9 cellular contexts compared by ENCODE assay signal in genomic region chr19:8831832-8832131, GRCh38. TPM values are rescaled to one million over a fixed set of nuclear protein-coding genes. Genes with fewer than 3 reads are reported as not detected.
DNase-seq lines count a peak whose midpoint lies in the region; ATAC-seq, FAIRE-seq and TF ChIP-seq lines count a peak whose summit lies in the region.
"Had no signal": no experiment of that assay in that cellular context is flagged by ENCODE, and none has a peak within 500 bp of the region (broad histone marks: within the 10 kb centered on the region; RNA-seq: fewer than 3 reads in every experiment).

No MANE protein-coding gene starts in this region.

- TF ChIP-seq EP300 in K562 (IDR thresholded peaks at IDR 0.05; ENCODE audit: low read length) = no peak

- no peaks in the 10 kb centered on the region for H4K20me1 ChIP-seq in K562 (replicated peaks; ENCODE audit: control insufficient read depth, insufficient read depth, low read length)

- TF ChIP-seq POLR2A in K562 (conservative IDR thresholded peaks at IDR 0.05) = no peak

- peak in 1 of 2 experiments; percentile 14; a peak in 1 of 4 replicates for TF ChIP-seq RAD21 in K562 (CRISPR knock-in tag; conservative IDR thresholded peaks at IDR 0.05 in 1 of 2, IDR thresholded peaks at IDR 0.05 in 1 of 2)

- 0% methylated on average over 13 of the region's 16 CpGs for WGBS in K562 (ENCODE audit: insufficient coverage, low coverage, missing lambda C conversion rate)
- WGBS in lung, 2 donors = 1 to 2% methylated on average over 16 of the region's 16 CpGs
- 1% methylated on average over 16 of the region's 16 CpGs for WGBS in aorta, 2 donors

- no peaks in the 10 kb centered on the region for H3K9me1 ChIP-seq in K562 (ENCODE audit: control insufficient read depth, insufficient read depth, low read length)

- in situ Hi-C loops in K562 (cut with MboI) = no loop called here

- TF ChIP-seq CTCF in AG04450 (IDR thresholded peaks at IDR 0.05; ENCODE audit: low read depth, low read length) (no peak), K562 (IDR thresholded peaks at IDR 0.05 in 2 of 3, conservative IDR thresholded peaks at IDR 0.05 in 1 of 3; ENCODE audit: insufficient read depth in 2 of 3, low read depth in 1 of 3, low read length in 3 of 3) (no peak), lung (IDR thresholded peaks at IDR 0.05; ENCODE audit: control extremely low read depth, extremely low read depth) (no peak), D721Med (IDR thresholded peaks at IDR 0.05; ENCODE audit: insufficient read depth, missing control alignments) (no peak)

- DNase-seq in AG04450 (ENCODE audit: low read depth, low spot score) = no peak
- DNase-seq in K562 (ENCODE audit: extremely low read depth in 1 of 4, low spot score in 3 of 4) = no peak
- DNase-seq in lung (ENCODE audit: low spot score) = no peak
- no peak for DNase-seq in aorta
- DNase-seq in GDM1 (lab: John Stamatoyannopoulos, UW) = no peak
- no peak for DNase-seq in D721Med (ENCODE audit: insufficient read length, low spot score)

- no TSS peak for BruUV-seq in K562 (replicated peaks; lab: Mats Ljungman, UMichigan)

- peak overlapping the region; percentile 77 for H3K4me3 ChIP-seq in AG04450 (ENCODE audit: low read depth, low read length)
- peak overlapping the region; percentile 66 for H3K4me3 ChIP-seq in K562
- peak overlapping the region; percentile 98 for H3K4me3 ChIP-seq in lung
- H3K4me3 ChIP-seq in aorta (ENCODE audit: low read length in 2 of 2) = peak overlapping the region; percentile 39 to 62

- H3K27ac ChIP-seq in AG04450 (ENCODE audit: low read depth, low read length) (peak overlapping the region; percentile 68), K562 (ENCODE audit: extremely low read depth, low read depth, low read length) (peak overlapping the region; percentile 97), lung (ENCODE audit: low read depth in 1 of 2, low read length in 1 of 2) (peak overlapping the region; percentile 93 to 99), aorta (ENCODE audit: low read depth in 1 of 2, low read length in 2 of 2) (peak overlapping the region in 1 of 2 donors; percentile 58)

- no peak for FAIRE-seq in K562 (lab: Jason Lieb, UNC)
- FAIRE-seq in D721Med (lab: Jason Lieb, UNC) = no peak

- H3K9me3 ChIP-seq in AG04450 (ENCODE audit: control insufficient read depth, insufficient read depth, low read length) (peaks cover 5% of the 10 kb centered on the region; the same call in 1 of the 2 replicates), K562 (replicated peaks; ENCODE audit: control insufficient read depth, insufficient read depth, low read depth, low read length) (no peaks in the 10 kb centered on the region), lung (ENCODE audit: control insufficient read depth in 2 of 2, insufficient read depth in 1 of 2, low read length in 1 of 2) (no peaks in the 10 kb centered on the region), aorta (ENCODE audit: control insufficient read depth, low read length) (no peaks in the 10 kb centered on the region)

- peak overlapping the region; percentile 88 to 98 for H3K9ac ChIP-seq in K562 (ENCODE audit: insufficient read depth in 1 of 2, low read depth in 2 of 2, low read length in 2 of 2)

- H3K79me2 ChIP-seq in K562 (ENCODE audit: control insufficient read depth, insufficient read depth, low read length) = no peaks in the 10 kb centered on the region

- ATAC-seq in GM18873 (IDR thresholded peaks at IDR 0.05; ENCODE audit: low FRiP score, unreplicated experiment) (peak; percentile 7), HG03575 (IDR thresholded peaks at IDR 0.05; ENCODE audit: extremely low read depth, insufficient number of reproducible peaks, low FRiP score, unreplicated experiment) (peak; percentile 5), K562 (peak; percentile 34), lung (ENCODE audit: insufficient read depth, low FRiP score) (peak; percentile 1), aorta (ENCODE audit: low FRiP score) (no peak)

- peak overlapping the region; percentile 75 for H3K4me2 ChIP-seq in K562 (ENCODE audit: insufficient read depth, low read length)

- H2AFZ ChIP-seq in K562 (ENCODE audit: low read depth, low read length) = peak overlapping the region; percentile 98

- H3K36me3 ChIP-seq in K562 (ENCODE audit: control insufficient read depth, insufficient read depth, low read length) (peaks cover 17% of the 10 kb centered on the region; the same call in 2 of the 3 replicates), lung (ENCODE audit: control insufficient read depth in 2 of 2, insufficient read depth in 2 of 2, low read length in 2 of 2) (peaks cover 0 to 4% of the 10 kb centered on the region in 2 donors), aorta (ENCODE audit: control insufficient read depth in 1 of 2, insufficient read depth in 2 of 2, low read length in 1 of 2) (peaks cover 0 to 2% of the 10 kb centered on the region in 2 donors)

- H3K27me3 ChIP-seq in AG04450 (ENCODE audit: control insufficient read depth, insufficient read depth, low read length) = no peaks in the 10 kb centered on the region
- H3K27me3 ChIP-seq in K562 (ENCODE audit: control insufficient read depth in 2 of 2, insufficient read depth in 2 of 2, low read length in 2 of 2) = no peaks in the 10 kb centered on the region
- no peaks in the 10 kb centered on the region for H3K27me3 ChIP-seq in lung (ENCODE audit: control insufficient read depth, insufficient read depth)
- no peaks in the 10 kb centered on the region for H3K27me3 ChIP-seq in aorta (ENCODE audit: control insufficient read depth in 1 of 2, insufficient read depth in 2 of 2, low read length in 1 of 2)

- intact Hi-C loops in K562 (cut with micrococcal nuclease) (no loop called here), aorta (cut with DNase I) (loop anchor here in 1 of 2 donors (5.0 kb wide), 1 partner anchor 311 kb away; the partner anchor contains the start of gene ZNF317)

- CTCF ChIA-PET in AG04450 (lab: Charles Lee) = interaction anchor here (1.2 to 1.4 kb wide), 2 partner anchors 15 to 190 kb away, joined by 4 read pairs; no protein-coding TSS in a partner anchor
- CTCF ChIA-PET in K562 (lab: Yijun Ruan, JAX; ENCODE audit: low intra/inter-chr PET ratio) = no interaction called here

- POLR2A ChIA-PET in AG04450 (lab: Yijun Ruan, JAX) = interaction anchor here (1.6 kb wide), 1 partner anchor 492 kb away, joined by 5 read pairs; no protein-coding TSS in a partner anchor
- POLR2A ChIA-PET in K562 (lab: Yijun Ruan, JAX) = interaction anchor here (0.6 to 1.1 kb wide), 3 partner anchors 10 to 1286 kb away, joined by 4 to 5 read pairs (median 4); no protein-coding TSS in a partner anchor

- H3K4me1 ChIP-seq in K562 (replicated peaks in 1 of 2; ENCODE audit: control insufficient read depth in 2 of 2, insufficient read depth in 2 of 2, low read length in 2 of 2) = peaks cover 10% of the 10 kb centered on the region in 2 experiments; a peak in 3 of 5 replicates
- H3K4me1 ChIP-seq in lung (ENCODE audit: control insufficient read depth in 2 of 2, insufficient read depth in 2 of 2, low read length in 2 of 2) = peaks cover 2 to 4% of the 10 kb centered on the region in 2 donors
- no peaks in the 10 kb centered on the region for H3K4me1 ChIP-seq in aorta (ENCODE audit: control insufficient read depth in 1 of 2, insufficient read depth in 2 of 2, low read length in 2 of 2)

TF ChIP-seq in K562, 482 proteins besides CTCF, POLR2A, EP300 and RAD21 (continues in another document):
- TF ChIP-seq ERF (CRISPR knock-in tag; IDR thresholded peaks at IDR 0.05) (peak; percentile 57; the same call in 1 of the 2 replicates), ASH1L (IDR thresholded peaks at IDR 0.05; ENCODE audit: borderline replicate concordance, low read depth, partially characterized antibody) (no peak)

RNA-seq across cellular contexts. Expression of gene ZNF558, which starts 0.3 kb away (rescaled TPM):
- 23.6 and 27.9 TPM in 2 replicates for polyA plus RNA-seq in AG04450 (2011; rRNA removed)
- polyA minus RNA-seq in AG04450 (2011; rRNA and poly(A)+ RNA removed) = 37.2 and 46.5 TPM in 2 replicates
- 67.2 and 73.0 TPM in 2 replicates for total RNA-seq in K562 (2011; cell fraction: chromatin; rRNA removed; ENCODE audit: low replicate concordance)
- 48.5 and 58.3 TPM in 2 replicates for total RNA-seq in K562 (2011; cell fraction: nucleolus; rRNA removed)
- total RNA-seq in K562 (2011; cell fraction: nucleoplasm; rRNA removed) = 50.6 and 56.5 TPM in 2 replicates
- 17.1 and 20.0 TPM in 2 replicates for total RNA-seq in K562 (2014; rRNA removed)
- 21.4 and 22.9 TPM in 2 replicates for total RNA-seq in K562 (2014; rRNA removed; fragmentation: Illumina TruSeq; extraction: Trizol)
- total RNA-seq in K562 (2015; rRNA removed; fragmentation: Illumina TruSeq; extraction: Trizol) = 16.7 and 17.6 TPM in 2 replicates
- 22.9 and 24.0 TPM in 2 replicates for total RNA-seq in K562 (2021)
- polyA plus RNA-seq in K562 (2011; rRNA removed) = 41.8 and 47.6 TPM in 2 replicates
- polyA plus RNA-seq in K562 (2011; cell fraction: cytosol; rRNA removed) = 19.0 and 19.7 TPM in 2 replicates
- 121 and 135 TPM in 2 replicates for polyA plus RNA-seq in K562 (2011; cell fraction: nucleus; rRNA removed)
- polyA plus RNA-seq in K562 (2012) = 13.5 and 26.1 TPM in 2 replicates
- polyA plus RNA-seq in K562 (2014; fragmentation: Illumina TruSeq; extraction: Trizol) = 21.2 and 21.8 TPM in 2 replicates
- polyA plus RNA-seq in K562 (2014; fragmentation: Nextera tagmentation; extraction: Ambion mirVana) = 1 to 10 TPM; 5.4 to 5.5 TPM
- 20.3 and 21.2 TPM in 2 replicates for polyA plus RNA-seq in K562 (2014; rRNA removed)
- polyA minus RNA-seq in K562 (2011; rRNA and poly(A)+ RNA removed) = 33.3 and 42.2 TPM in 2 replicates
- 23.2 and 25.2 TPM in 2 replicates for polyA minus RNA-seq in K562 (2011; cell fraction: cytosol; rRNA and poly(A)+ RNA removed)
- polyA minus RNA-seq in K562 (2011; cell fraction: nucleus; rRNA and poly(A)+ RNA removed) = 57.2 and 68.4 TPM in 2 replicates
- total RNA-seq in lung = 10 to 100 TPM; 21.9 to 32.7 TPM
- polyA plus RNA-seq in lung = 10 to 100 TPM; 11.3 to 14.4 TPM
- total RNA-seq in aorta = 10 to 100 TPM; 24.1 to 32.7 TPM
- 10 to 100 TPM in 1 of 2 donors, 1 to 10 TPM in 1; 6.3 to 21.4 TPM for polyA plus RNA-seq in aorta

RNA-seq across cellular contexts. Expression of gene MBD3L1, which starts 0.4 kb away (rescaled TPM):
- polyA plus RNA-seq in AG04450 (2011; rRNA removed) (not detected in 2 replicates), K562 (2011; rRNA removed) (not detected in 2 replicates), K562 (2014; fragmentation: Illumina TruSeq; extraction: Trizol) (not detected in 2 replicates), K562 (2014; fragmentation: Nextera tagmentation; extraction: Ambion mirVana) (not detected), K562 (2014; rRNA removed) (not detected in 2 replicates), lung (not detected), aorta (not detected)
- polyA minus RNA-seq in AG04450 (2011; rRNA and poly(A)+ RNA removed) = not detected in 2 replicates
- total RNA-seq in K562 (2011; cell fraction: chromatin; rRNA removed; ENCODE audit: low replicate concordance) = not detected in 2 replicates
- total RNA-seq in K562 (2011; cell fraction: nucleolus; rRNA removed) = not detected in 2 replicates
- not detected in 2 replicates for total RNA-seq in K562 (2011; cell fraction: nucleoplasm; rRNA removed)
- total RNA-seq in K562 (2014; rRNA removed) (not detected in 2 replicates), K562 (2014; rRNA removed; fragmentation: Illumina TruSeq; extraction: Trizol) (not detected in 2 replicates), K562 (2015; rRNA removed; fragmentation: Illumina TruSeq; extraction: Trizol) (not detected in 2 replicates), K562 (2021) (not detected in 2 replicates), lung (not detected), aorta (not detected)
- not detected in 2 replicates for polyA plus RNA-seq in K562 (2011; cell fraction: cytosol; rRNA removed)
- polyA plus RNA-seq in K562 (2011; cell fraction: nucleus; rRNA removed) = not detected in 2 replicates
- not detected in 2 replicates for polyA plus RNA-seq in K562 (2012)
- polyA minus RNA-seq in K562 (2011; rRNA and poly(A)+ RNA removed) = not detected in 2 replicates
- not detected in 2 replicates for polyA minus RNA-seq in K562 (2011; cell fraction: cytosol; rRNA and poly(A)+ RNA removed)
- polyA minus RNA-seq in K562 (2011; cell fraction: nucleus; rRNA and poly(A)+ RNA removed) = not detected in 2 replicates
- total RNA-seq: LHCN-M2 had no signal
